Comparison of ENCODE assay signal across 1 cellular context in the genomic region with DNA sequence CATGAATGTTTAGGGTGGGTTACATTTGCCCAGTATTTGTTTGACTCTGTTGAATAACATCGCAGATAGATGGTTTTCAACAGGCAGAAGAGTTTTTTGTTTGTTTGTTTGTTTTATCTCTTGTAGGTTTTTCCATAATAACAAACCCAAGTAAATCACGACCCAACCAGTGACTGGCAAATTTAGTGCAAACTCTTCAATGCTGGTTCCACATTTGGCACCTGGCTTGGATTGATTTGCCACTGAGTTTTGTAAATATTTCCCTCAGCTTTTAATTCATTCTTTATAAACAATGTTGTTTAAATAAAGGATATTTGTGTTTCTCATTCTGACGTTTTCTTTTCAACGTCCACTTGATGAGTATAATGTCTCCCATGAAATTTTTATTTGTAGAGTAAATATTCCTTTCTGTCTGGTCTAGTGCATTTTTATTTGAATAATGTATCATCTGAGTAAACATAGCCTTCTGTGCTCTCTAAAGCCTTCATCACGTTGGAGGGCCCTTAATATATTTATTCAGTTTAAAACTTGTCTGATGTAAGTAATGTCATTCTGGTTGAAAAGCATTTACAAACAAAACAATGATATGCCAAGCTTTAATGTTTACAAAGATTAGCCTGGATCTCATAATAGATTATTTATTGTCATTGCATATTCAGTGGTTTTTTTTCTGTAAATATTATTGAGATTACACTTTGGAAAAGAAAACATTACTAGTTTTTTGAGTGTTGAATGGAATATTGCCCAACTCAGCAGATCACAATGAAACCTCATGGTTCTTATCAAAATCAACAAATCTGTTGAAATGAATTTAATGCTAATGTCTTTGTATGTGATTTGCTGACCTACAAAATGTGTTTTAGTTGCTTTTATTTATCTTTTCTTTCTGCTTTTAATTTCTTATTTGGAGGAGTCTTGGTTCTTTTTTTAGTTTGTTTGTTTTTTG.
A peak's percentile ranks its signal among the peaks of the same experiment; 100 is the strongest.
TF ChIP-seq lines count a peak whose summit lies in the region.

No MANE protein-coding gene starts in this region.

TF ChIP-seq in HepG2, 621 proteins besides CTCF, POLR2A, EP300 and RAD21 (continued from another document and continues in another):
- TF ChIP-seq E2F5 (CRISPR knock-in tag; conservative IDR thresholded peaks at IDR 0.05) (no peak), DNMT1 (CRISPR knock-in tag; IDR thresholded peaks at IDR 0.05) (no peak), GZF1 (CRISPR knock-in tag; IDR thresholded peaks at IDR 0.05) (no peak), LCORL (IDR thresholded peaks at IDR 0.05) (no peak), LCORL (CRISPR knock-in tag; IDR thresholded peaks at IDR 0.05) (no peak), TERF1 (CRISPR knock-in tag; IDR thresholded peaks at IDR 0.05) (no peak), TEF (CRISPR knock-in tag; IDR thresholded peaks at IDR 0.05) (no peak), ZNF432 (CRISPR knock-in tag; IDR thresholded peaks at IDR 0.05; ENCODE audit: borderline replicate concordance) (no peak), SMARCE1 (IDR thresholded peaks at IDR 0.05; ENCODE audit: borderline replicate concordance) (no peak), ZNF781 (CRISPR knock-in tag; IDR thresholded peaks at IDR 0.05; ENCODE audit: borderline replicate concordance, not compliant biosample characterization) (no peak), FLYWCH1 (CRISPR knock-in tag; IDR thresholded peaks at IDR 0.05) (no peak), DDIT3 (CRISPR knock-in tag; IDR thresholded peaks at IDR 0.05) (no peak), ZNF879 (CRISPR knock-in tag; IDR thresholded peaks at IDR 0.05) (no peak), SMARCC2 (IDR thresholded peaks at IDR 0.05) (no peak), ZNF326 (CRISPR knock-in tag; IDR thresholded peaks at IDR 0.05; ENCODE audit: borderline replicate concordance) (no peak), MLXIP (CRISPR knock-in tag; IDR thresholded peaks at IDR 0.05; ENCODE audit: borderline replicate concordance) (no peak), ZNF503 (CRISPR knock-in tag; IDR thresholded peaks at IDR 0.05) (peak; percentile 54; the same call in 1 of the 2 replicates), ZNF605 (CRISPR knock-in tag; IDR thresholded peaks at IDR 0.05) (no peak), ZNF788 (CRISPR knock-in tag; IDR thresholded peaks at IDR 0.05; ENCODE audit: borderline replicate concordance) (no peak), SKI (IDR thresholded peaks at IDR 0.05; ENCODE audit: partially characterized antibody) (peak; percentile 74), ZNF180 (CRISPR knock-in tag; IDR thresholded peaks at IDR 0.05; ENCODE audit: borderline replicate concordance, low read depth) (no peak), CENPX (CRISPR knock-in tag; IDR thresholded peaks at IDR 0.05) (no peak), SATB2 (CRISPR knock-in tag; IDR thresholded peaks at IDR 0.05) (no peak), ZNF460 (CRISPR knock-in tag; IDR thresholded peaks at IDR 0.05; ENCODE audit: borderline replicate concordance) (no peak), ZNF749 (CRISPR knock-in tag; IDR thresholded peaks at IDR 0.05; ENCODE audit: borderline replicate concordance) (no peak), FOXA3 (CRISPR knock-in tag; IDR thresholded peaks at IDR 0.05) (peak; percentile 84), FOXP1 (IDR thresholded peaks at IDR 0.05) (no peak), FOXP1 (CRISPR knock-in tag; IDR thresholded peaks at IDR 0.05) (peak; percentile 46), MBNL3 (CRISPR knock-in tag; conservative IDR thresholded peaks at IDR 0.05) (no peak), REPIN1 (CRISPR knock-in tag; IDR thresholded peaks at IDR 0.05; ENCODE audit: borderline replicate concordance, low read depth) (no peak), SUZ12 (IDR thresholded peaks at IDR 0.05; ENCODE audit: low read depth, low read length) (no peak), GATAD2A (CRISPR knock-in tag; IDR thresholded peaks at IDR 0.05) (peak; percentile 61), GTF3A (CRISPR knock-in tag; conservative IDR thresholded peaks at IDR 0.05) (no peak), ZNF256 (CRISPR knock-in tag; conservative IDR thresholded peaks at IDR 0.05) (no peak), NFIB (CRISPR knock-in tag; IDR thresholded peaks at IDR 0.05; ENCODE audit: borderline replicate concordance) (no peak), MEIS2 (CRISPR knock-in tag; IDR thresholded peaks at IDR 0.05) (peak; percentile 35; the same call in 1 of the 2 replicates), MYNN (CRISPR knock-in tag; IDR thresholded peaks at IDR 0.05; ENCODE audit: low read depth) (no peak), KDM3A (CRISPR knock-in tag; IDR thresholded peaks at IDR 0.05; ENCODE audit: low read depth) (no peak), ZNF891 (CRISPR knock-in tag; IDR thresholded peaks at IDR 0.05) (no peak), ZNF776 (CRISPR knock-in tag; IDR thresholded peaks at IDR 0.05) (no peak), ZNF644 (CRISPR knock-in tag; IDR thresholded peaks at IDR 0.05; ENCODE audit: low read depth) (no peak), NFE2L2 (IDR thresholded peaks at IDR 0.05; ENCODE audit: low read length) (peak; percentile 60), ZNF563 (CRISPR knock-in tag; IDR thresholded peaks at IDR 0.05) (no peak), ZSCAN9 (CRISPR knock-in tag; IDR thresholded peaks at IDR 0.05; ENCODE audit: borderline replicate concordance) (no peak), SNRNP70 (IDR thresholded peaks at IDR 0.05; ENCODE audit: low read depth, low read length) (no peak), ZNF557 (CRISPR knock-in tag; IDR thresholded peaks at IDR 0.05) (no peak), RELA (CRISPR knock-in tag; IDR thresholded peaks at IDR 0.05) (no peak), PLRG1 (conservative IDR thresholded peaks at IDR 0.05) (no peak), SRF (IDR thresholded peaks at IDR 0.05; ENCODE audit: low read depth, low read length) (no peak), AKAP8 (CRISPR knock-in tag; IDR thresholded peaks at IDR 0.05) (no peak), ATF4 (CRISPR knock-in tag; IDR thresholded peaks at IDR 0.05) (peak in 1 of 2 experiments; percentile 59; a peak in 2 of 4 replicates), SPEN (CRISPR knock-in tag; IDR thresholded peaks at IDR 0.05; ENCODE audit: low read depth) (no peak), AGO1 (IDR thresholded peaks at IDR 0.05; ENCODE audit: low read depth, low read length, poor library complexity, severe bottlenecking) (no peak), ZNF878 (CRISPR knock-in tag; IDR thresholded peaks at IDR 0.05) (no peak)
- TF ChIP-seq, protein P1, sequence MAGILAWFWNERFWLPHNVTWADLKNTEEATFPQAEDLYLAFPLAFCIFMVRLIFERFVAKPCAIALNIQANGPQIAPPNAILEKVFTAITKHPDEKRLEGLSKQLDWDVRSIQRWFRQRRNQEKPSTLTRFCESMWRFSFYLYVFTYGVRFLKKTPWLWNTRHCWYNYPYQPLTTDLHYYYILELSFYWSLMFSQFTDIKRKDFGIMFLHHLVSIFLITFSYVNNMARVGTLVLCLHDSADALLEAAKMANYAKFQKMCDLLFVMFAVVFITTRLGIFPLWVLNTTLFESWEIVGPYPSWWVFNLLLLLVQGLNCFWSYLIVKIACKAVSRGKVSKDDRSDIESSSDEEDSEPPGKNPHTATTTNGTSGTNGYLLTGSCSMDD (CRISPR knock-in tag; IDR thresholded peaks at IDR 0.05) = no peak
- TF ChIP-seq, protein P2, sequence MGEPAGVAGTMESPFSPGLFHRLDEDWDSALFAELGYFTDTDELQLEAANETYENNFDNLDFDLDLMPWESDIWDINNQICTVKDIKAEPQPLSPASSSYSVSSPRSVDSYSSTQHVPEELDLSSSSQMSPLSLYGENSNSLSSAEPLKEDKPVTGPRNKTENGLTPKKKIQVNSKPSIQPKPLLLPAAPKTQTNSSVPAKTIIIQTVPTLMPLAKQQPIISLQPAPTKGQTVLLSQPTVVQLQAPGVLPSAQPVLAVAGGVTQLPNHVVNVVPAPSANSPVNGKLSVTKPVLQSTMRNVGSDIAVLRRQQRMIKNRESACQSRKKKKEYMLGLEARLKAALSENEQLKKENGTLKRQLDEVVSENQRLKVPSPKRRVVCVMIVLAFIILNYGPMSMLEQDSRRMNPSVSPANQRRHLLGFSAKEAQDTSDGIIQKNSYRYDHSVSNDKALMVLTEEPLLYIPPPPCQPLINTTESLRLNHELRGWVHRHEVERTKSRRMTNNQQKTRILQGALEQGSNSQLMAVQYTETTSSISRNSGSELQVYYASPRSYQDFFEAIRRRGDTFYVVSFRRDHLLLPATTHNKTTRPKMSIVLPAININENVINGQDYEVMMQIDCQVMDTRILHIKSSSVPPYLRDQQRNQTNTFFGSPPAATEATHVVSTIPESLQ (CRISPR knock-in tag; conservative IDR thresholded peaks at IDR 0.05) = no peak
- TF ChIP-seq, protein P3, sequence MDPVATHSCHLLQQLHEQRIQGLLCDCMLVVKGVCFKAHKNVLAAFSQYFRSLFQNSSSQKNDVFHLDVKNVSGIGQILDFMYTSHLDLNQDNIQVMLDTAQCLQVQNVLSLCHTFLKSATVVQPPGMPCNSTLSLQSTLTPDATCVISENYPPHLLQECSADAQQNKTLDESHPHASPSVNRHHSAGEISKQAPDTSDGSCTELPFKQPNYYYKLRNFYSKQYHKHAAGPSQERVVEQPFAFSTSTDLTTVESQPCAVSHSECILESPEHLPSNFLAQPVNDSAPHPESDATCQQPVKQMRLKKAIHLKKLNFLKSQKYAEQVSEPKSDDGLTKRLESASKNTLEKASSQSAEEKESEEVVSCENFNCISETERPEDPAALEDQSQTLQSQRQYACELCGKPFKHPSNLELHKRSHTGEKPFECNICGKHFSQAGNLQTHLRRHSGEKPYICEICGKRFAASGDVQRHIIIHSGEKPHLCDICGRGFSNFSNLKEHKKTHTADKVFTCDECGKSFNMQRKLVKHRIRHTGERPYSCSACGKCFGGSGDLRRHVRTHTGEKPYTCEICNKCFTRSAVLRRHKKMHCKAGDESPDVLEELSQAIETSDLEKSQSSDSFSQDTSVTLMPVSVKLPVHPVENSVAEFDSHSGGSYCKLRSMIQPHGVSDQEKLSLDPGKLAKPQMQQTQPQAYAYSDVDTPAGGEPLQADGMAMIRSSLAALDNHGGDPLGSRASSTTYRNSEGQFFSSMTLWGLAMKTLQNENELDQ (CRISPR knock-in tag; IDR thresholded peaks at IDR 0.05; ENCODE audit: borderline replicate concordance) = no peak
